Comparison of ENCODE assay signal across 8 cellular contexts in the genomic region with DNA sequence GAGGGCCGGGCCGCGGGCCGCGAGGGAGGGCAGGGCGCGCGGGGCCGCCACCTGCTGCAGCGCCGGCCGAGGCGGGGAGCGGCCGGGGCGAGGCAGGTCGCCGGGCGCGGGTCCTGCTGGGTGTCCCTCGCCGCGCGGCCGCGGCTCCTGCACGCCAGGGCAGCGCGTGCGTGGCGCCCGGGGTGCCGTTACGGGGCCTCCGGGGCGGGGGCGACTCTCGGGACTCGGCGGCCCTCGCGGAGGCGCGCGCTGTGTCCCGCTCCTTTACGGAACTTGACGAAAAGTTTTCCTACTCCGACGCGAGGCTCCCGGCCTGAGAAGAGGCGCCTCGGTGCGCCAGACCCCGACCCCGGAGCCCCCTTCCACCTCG. TPM values are rescaled to one million over a fixed set of nuclear protein-coding genes. Genes with fewer than 3 reads are reported as not detected.
DNase-seq lines count a peak whose midpoint lies in the region; ATAC-seq and TF ChIP-seq lines count a peak whose summit lies in the region.

No MANE protein-coding gene starts in this region.

- intact Hi-C loops in activated CD4-positive, alpha-beta T cell treated with anti-CD3 and anti-CD28 coated beads for 36 hours (cut with DNase I, micrococcal nuclease) = loop anchor here (1.0 to 10.0 kb wide), 14 partner anchors 17 to 1249 kb away; partner anchors contain the start of genes GRPEL1 (in 2 of the 2), TADA2B (in 2 of the 2), ABLIM2 (in 1 of the 2) and BLOC1S4 (in 1 of the 2)

- TF ChIP-seq CTCF in SU-DHL-6 (IDR thresholded peaks at IDR 0.05; ENCODE audit: insufficient read depth, low read length, poor library complexity, severe bottlenecking) (no peak), endodermal cell (conservative IDR thresholded peaks at IDR 0.05) (no peak)

- POLR2A ChIA-PET in activated CD4-positive, alpha-beta T cell treated with anti-CD3 and anti-CD28 coated beads for 36 hours (lab: Charles Lee) = interaction anchor here (0.6 to 1.8 kb wide), 6 partner anchors 10 to 236 kb away, joined by 3 to 10 read pairs (median 5); partner anchors contain the start of gene GRPEL1

- no peaks in the 10 kb centered on the region for H3K9me2 ChIP-seq in SU-DHL-6 (replicated peaks; ENCODE audit: insufficient read depth, low read length)

- H3K79me2 ChIP-seq in SU-DHL-6 (ENCODE audit: insufficient read depth, low read length) = no peaks in the 10 kb centered on the region

- H3K36me3 Mint-ChIP-seq in activated CD4-positive, alpha-beta T cell treated with anti-CD3 and anti-CD28 coated beads for 36 hours (ENCODE audit: low read depth) = peaks cover 8% of the 10 kb centered on the region
- H3K36me3 Mint-ChIP-seq in endodermal cell (ENCODE audit: low read depth) = no peaks in the 10 kb centered on the region
- no peaks in the 10 kb centered on the region for H3K36me3 Mint-ChIP-seq in natural killer cell treated with Interleukin-12 subunit alpha and Interleukin-12 subunit beta and Interleukin-15 and Interleukin-18, amount 100 ng/mL, for 72 hours

- H3K9me3 ChIP-seq in SU-DHL-6 (ENCODE audit: insufficient read depth, low read length) (no peaks in the 10 kb centered on the region), endodermal cell (ENCODE audit: control insufficient read depth, low read length) (no peaks in the 10 kb centered on the region)

- H3K36me3 ChIP-seq in SU-DHL-6 (ENCODE audit: low read length) (no peaks in the 10 kb centered on the region), endodermal cell (ENCODE audit: control insufficient read depth, insufficient read depth, low read length) (no peaks in the 10 kb centered on the region)

- CTCF ChIA-PET in activated CD4-positive, alpha-beta T cell treated with anti-CD3 and anti-CD28 coated beads for 36 hours (lab: Charles Lee) = interaction anchor here (0.8 to 2.1 kb wide), 4 partner anchors 14 to 191 kb away, joined by 3 to 7 read pairs (median 6); partner anchors contain the start of gene GRPEL1

- peak overlapping the region; percentile 72 for H3K9ac ChIP-seq in SU-DHL-6 (ENCODE audit: low read length)
- H3K9ac ChIP-seq in endodermal cell (ENCODE audit: extremely low read depth, low read length, poor library complexity, severe bottlenecking) = peak overlapping the region; percentile 38

- no peaks in the 10 kb centered on the region for H3F3A ChIP-seq in SU-DHL-6 (ENCODE audit: insufficient read depth)

- peak overlapping the region; percentile 72 for H3K4me3 ChIP-seq in SU-DHL-6 (ENCODE audit: insufficient read depth, low read length, poor library complexity, severe bottlenecking)
- peak overlapping the region; percentile 85 for H3K4me3 ChIP-seq in endodermal cell (ENCODE audit: low read length)

- H3K27me3 Mint-ChIP-seq in activated CD4-positive, alpha-beta T cell treated with anti-CD3 and anti-CD28 coated beads for 36 hours = peaks cover 3% of the 10 kb centered on the region
- peaks cover 32% of the 10 kb centered on the region for H3K27me3 Mint-ChIP-seq in endodermal cell (ENCODE audit: insufficient read depth)
- H3K27me3 Mint-ChIP-seq in natural killer cell treated with Interleukin-12 subunit alpha and Interleukin-12 subunit beta and Interleukin-15 and Interleukin-18, amount 100 ng/mL, for 72 hours = peaks cover 0 to 4% of the 10 kb centered on the region in 2 donors

- H3K27ac Mint-ChIP-seq in activated CD4-positive, alpha-beta T cell treated with anti-CD3 and anti-CD28 coated beads for 36 hours = peak overlapping the region; percentile 90
- no peak overlapping the region for H3K27ac Mint-ChIP-seq in endodermal cell
- H3K27ac Mint-ChIP-seq in natural killer cell treated with Interleukin-12 subunit alpha and Interleukin-12 subunit beta and Interleukin-15 and Interleukin-18, amount 100 ng/mL, for 72 hours = peak overlapping the region; percentile 72 to 91

- peaks cover 43% of the 10 kb centered on the region for H3K4me1 Mint-ChIP-seq in activated CD4-positive, alpha-beta T cell treated with anti-CD3 and anti-CD28 coated beads for 36 hours
- H3K4me1 Mint-ChIP-seq in endodermal cell = peaks cover 22% of the 10 kb centered on the region
- peaks cover 34 to 41% of the 10 kb centered on the region in 2 donors for H3K4me1 Mint-ChIP-seq in natural killer cell treated with Interleukin-12 subunit alpha and Interleukin-12 subunit beta and Interleukin-15 and Interleukin-18, amount 100 ng/mL, for 72 hours (ENCODE audit: low read depth in 2 of 2)

- peak; percentile 69 for DNase-seq in activated CD4-positive, alpha-beta T cell treated with anti-CD3 and anti-CD28 coated beads for 36 hours
- no peak for DNase-seq in activated CD4-positive, alpha-beta T cell treated with anti-CD3 and anti-CD28 coated beads, Interleukin-2, amount 50 U/mL, for 4 hours
- DNase-seq in endodermal cell (peak; percentile 74), GOT3 (lab: John Stamatoyannopoulos, UW) (no peak), GM19240 (ENCODE audit: insufficient read length, low spot score) (no peak)
- no peak for DNase-seq in natural killer cell treated with Interleukin-12 subunit alpha and Interleukin-12 subunit beta and Interleukin-15 and Interleukin-18, amount 100 ng/mL, for 72 hours (ENCODE audit: low spot score)

- no peak overlapping the region for H3K27ac ChIP-seq in SU-DHL-6 (ENCODE audit: low read depth, low read length)
- H3K27ac ChIP-seq in endodermal cell (ENCODE audit: low read depth, low read length) = no peak overlapping the region

- peak; percentile 26 for ATAC-seq in activated CD4-positive, alpha-beta T cell treated with anti-CD3 and anti-CD28 coated beads for 36 hours
- ATAC-seq in HG02938 (IDR thresholded peaks at IDR 0.05; ENCODE audit: unreplicated experiment) = peak; percentile 32
- peak in 1 of 2 donors; percentile 55 for ATAC-seq in natural killer cell treated with Interleukin-12 subunit alpha and Interleukin-12 subunit beta and Interleukin-15 and Interleukin-18, amount 100 ng/mL, for 72 hours

- peak overlapping the region; percentile 94 for H3K4me3 Mint-ChIP-seq in activated CD4-positive, alpha-beta T cell treated with anti-CD3 and anti-CD28 coated beads for 36 hours
- peak overlapping the region; percentile 86 for H3K4me3 Mint-ChIP-seq in endodermal cell
- H3K4me3 Mint-ChIP-seq in natural killer cell treated with Interleukin-12 subunit alpha and Interleukin-12 subunit beta and Interleukin-15 and Interleukin-18, amount 100 ng/mL, for 72 hours = peak overlapping the region; percentile 89

- H3K4me1 ChIP-seq in endodermal cell (ENCODE audit: control insufficient read depth, insufficient read depth, low read length) = peaks cover 13% of the 10 kb centered on the region

- H2AFZ ChIP-seq in SU-DHL-6 (ENCODE audit: low read depth, low read length, severe bottlenecking) = no peak overlapping the region

- H4K20me1 ChIP-seq in SU-DHL-6 (ENCODE audit: low read depth, low read length) = no peaks in the 10 kb centered on the region

- WGBS in endodermal cell (ENCODE audit: insufficient coverage in 1 of 2, insufficient read length in 1 of 2), 2 experiments = 0% methylated on average over 23 to 58 of the region's 58 CpGs

- H3K4me2 ChIP-seq in SU-DHL-6 (ENCODE audit: low read depth, low read length, poor library complexity, severe bottlenecking) = peak overlapping the region; percentile 80

- H3K9me3 Mint-ChIP-seq in activated CD4-positive, alpha-beta T cell treated with anti-CD3 and anti-CD28 coated beads for 36 hours (ENCODE audit: low read depth) = no peaks in the 10 kb centered on the region
- H3K9me3 Mint-ChIP-seq in endodermal cell = no peaks in the 10 kb centered on the region
- no peaks in the 10 kb centered on the region for H3K9me3 Mint-ChIP-seq in natural killer cell treated with Interleukin-12 subunit alpha and Interleukin-12 subunit beta and Interleukin-15 and Interleukin-18, amount 100 ng/mL, for 72 hours

- H3K27me3 ChIP-seq in SU-DHL-6 (ENCODE audit: low read length) (no peaks in the 10 kb centered on the region; the same call in 1 of the 2 replicates), endodermal cell (ENCODE audit: control insufficient read depth, insufficient read depth, low read length, poor library complexity, severe bottlenecking) (peaks cover 5% of the 10 kb centered on the region)

RNA-seq across cellular contexts. Expression of gene TBC1D14, which starts 0.3 kb away (rescaled TPM):
- total RNA-seq in activated CD4-positive, alpha-beta T cell treated with anti-CD3 and anti-CD28 coated beads for 36 hours = 10 to 100 TPM; 36.7 to 44.0 TPM
- total RNA-seq in endodermal cell = 10 to 100 TPM; 42.3 to 43.5 TPM
- polyA plus RNA-seq in endodermal cell (2013, experiment 1 of 2) = 40.4 TPM
- 42.0 TPM for polyA plus RNA-seq in endodermal cell (2013, experiment 2 of 2)
- 10 to 100 TPM; 37.3 to 56.9 TPM for total RNA-seq in natural killer cell treated with Interleukin-12 subunit alpha and Interleukin-12 subunit beta and Interleukin-15 and Interleukin-18, amount 100 ng/mL, for 72 hours

Comparison
In these comparisons a context has a peak if more than half of its experiments do, and no peak if none do; other contexts are left out.
1. DNase-seq: peak in activated CD4-positive, alpha-beta T cell treated with anti-CD3 and anti-CD28 coated beads for 36 hours (single experiment) and endodermal cell (single experiment); none in activated CD4-positive, alpha-beta T cell treated with anti-CD3 and anti-CD28 coated beads, Interleukin-2, amount 50 U/mL, for 4 hours (0 of 2), natural killer cell treated with Interleukin-12 subunit alpha and Interleukin-12 subunit beta and Interleukin-15 and Interleukin-18, amount 100 ng/mL, for 72 hours (single experiment), GOT3 (single experiment) and GM19240 (single experiment).
2. Peak in every context shown above with its lines, with median percentiles within 50 percentile points of each other: H3K4me3 Mint-ChIP-seq.